7 cellular contexts compared by ENCODE assay signal in the genomic region with DNA sequence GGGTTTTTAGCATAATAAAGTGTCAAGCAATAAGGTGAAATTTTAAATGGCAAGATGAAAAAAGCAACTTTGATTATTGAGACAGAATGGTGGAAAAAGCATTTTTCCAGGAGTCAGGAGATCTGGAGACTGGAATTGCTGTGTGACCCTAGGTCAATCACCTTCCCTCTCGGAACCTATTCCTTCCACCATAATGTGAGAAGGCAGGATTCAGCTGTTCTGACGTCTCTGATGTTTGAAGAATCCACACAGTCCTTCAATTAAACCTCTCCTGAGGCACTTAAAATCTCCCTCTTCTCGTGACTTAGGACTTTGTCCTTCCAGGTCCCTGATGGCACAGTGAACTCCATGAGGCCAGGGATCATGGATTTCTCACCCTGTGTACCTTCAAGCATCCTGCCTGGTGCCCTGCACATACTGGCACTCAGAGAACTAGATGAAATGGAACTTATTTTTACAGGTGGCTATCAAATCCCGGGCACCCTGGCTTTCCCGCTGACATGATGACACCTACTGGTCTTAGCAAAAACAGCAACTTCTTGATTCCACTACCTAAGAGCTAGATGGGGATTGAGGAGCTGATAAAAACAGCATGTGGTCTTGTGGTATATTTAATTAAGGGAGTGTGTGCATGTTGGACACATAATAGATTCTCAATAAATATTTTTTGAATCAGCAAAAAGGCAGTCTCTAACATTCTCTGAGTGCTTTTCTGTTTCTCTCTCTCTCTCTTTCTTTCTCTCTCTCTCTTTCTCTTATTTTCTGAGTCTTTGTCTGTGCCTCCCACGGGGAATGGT. TPM values are rescaled to one million over a fixed set of nuclear protein-coding genes. Genes with fewer than 3 reads are reported as not detected.
A peak's percentile ranks its signal among the peaks of the same experiment; 100 is the strongest.
DNase-seq lines count a peak whose midpoint lies in the region; ATAC-seq, FAIRE-seq and TF ChIP-seq lines count a peak whose summit lies in the region.

No MANE protein-coding gene starts in this region.

- H3K9me3 ChIP-seq in Loucy (ENCODE audit: insufficient read depth, low read depth, low read length) (no peaks in the 10 kb centered on the region), adrenal gland (replicated peaks in 1 of 3) (no peaks in the 10 kb centered on the region), right atrium auricular region (no peaks in the 10 kb centered on the region), sigmoid colon (no peaks in the 10 kb centered on the region)

- TF ChIP-seq POLR2A in adrenal gland (IDR thresholded peaks at IDR 0.05) (no peak), sigmoid colon (IDR thresholded peaks at IDR 0.05) (no peak)

- peak overlapping the region; percentile 69 for H3K9ac ChIP-seq in Loucy (ENCODE audit: low read depth, low read length, poor library complexity, severe bottlenecking)

- no peak for ATAC-seq in HG03025 (IDR thresholded peaks at IDR 0.05; ENCODE audit: low FRiP score, unreplicated experiment)

- H3K4me1 ChIP-seq in Loucy (ENCODE audit: insufficient read depth, low read length, poor library complexity, severe bottlenecking) (peaks cover 50% of the 10 kb centered on the region), adrenal gland (replicated peaks in 1 of 2) (peaks cover 0 to 14% of the 10 kb centered on the region in 2 donors), right atrium auricular region (peaks cover 0 to 6% of the 10 kb centered on the region in 2 donors), sigmoid colon (no peaks in the 10 kb centered on the region)

- no peaks in the 10 kb centered on the region for H3K9me2 ChIP-seq in Loucy (replicated peaks; ENCODE audit: low read depth, low read length)

- H3F3A ChIP-seq in Loucy (ENCODE audit: low read depth) = no peaks in the 10 kb centered on the region

- no peaks in the 10 kb centered on the region for H4K20me1 ChIP-seq in Loucy (ENCODE audit: insufficient read depth, low read length, poor library complexity, severe bottlenecking)

- H3K27ac ChIP-seq in adrenal gland (no peak overlapping the region), right atrium auricular region (no peak overlapping the region), sigmoid colon (no peak overlapping the region)

- H2AFZ ChIP-seq in Loucy (ENCODE audit: low read length) = no peak overlapping the region

- DNase-seq in RPMI8226 (peak; percentile 61), adrenal gland (peak; percentile 39 to 80 (median 60)), right atrium auricular region (ENCODE audit: low spot score) (peak; percentile 63), sigmoid colon (no peak)

- TF ChIP-seq CTCF in Loucy (conservative IDR thresholded peaks at IDR 0.05; ENCODE audit: low read length) (peak; percentile 96), adrenal gland (IDR thresholded peaks at IDR 0.05) (peak; percentile 49 to 80 (median 74)), right atrium auricular region (IDR thresholded peaks at IDR 0.05) (peak; percentile 55 to 75), sigmoid colon (IDR thresholded peaks at IDR 0.05) (peak; percentile 36 to 63 (median 50))

- H3K4me3 ChIP-seq in Loucy (ENCODE audit: low read length, poor library complexity, severe bottlenecking) (no peak overlapping the region), adrenal gland (no peak overlapping the region), right atrium auricular region (no peak overlapping the region), sigmoid colon (no peak overlapping the region)

- intact Hi-C loops in adrenal gland (cut with DNase I) = loop anchor here (5.0 to 10.0 kb wide), 4 partner anchors 73 to 620 kb away; no protein-coding TSS in a partner anchor
- intact Hi-C loops in sigmoid colon (cut with DNase I) = loop anchor here (1.0 to 10.0 kb wide), 4 partner anchors 123 to 615 kb away; no protein-coding TSS in a partner anchor

- peak; percentile 78 for FAIRE-seq in G401.6 (lab: Jason Lieb, UNC)

- no peak for TF ChIP-seq EP300 in sigmoid colon (IDR thresholded peaks at IDR 0.05)

- WGBS in adrenal gland, 4 donors = 24 to 30% (median 27%) methylated on average over 6 of the region's 6 CpGs
- 16 to 43% methylated on average over 6 of the region's 6 CpGs for WGBS in sigmoid colon, 2 donors

- 0 out of 2 replicates have a peak, but pooled peaks cover 12% of the 10 kb centered on the region for H3K79me2 ChIP-seq in Loucy (ENCODE audit: insufficient read depth, low read length)

- peak overlapping the region; percentile 97 for H3K4me2 ChIP-seq in Loucy (ENCODE audit: low read depth, low read length, poor library complexity, severe bottlenecking)

- H3K36me3 ChIP-seq in Loucy (ENCODE audit: insufficient read depth, low read length) (no peaks in the 10 kb centered on the region), adrenal gland (replicated peaks in 1 of 2) (no peaks in the 10 kb centered on the region), right atrium auricular region (no peaks in the 10 kb centered on the region), sigmoid colon (no peaks in the 10 kb centered on the region)

- H3K27me3 ChIP-seq in Loucy (ENCODE audit: insufficient read depth, low read length, poor library complexity, severe bottlenecking) (no peaks in the 10 kb centered on the region), adrenal gland (no peaks in the 10 kb centered on the region), right atrium auricular region (no peaks in the 10 kb centered on the region), sigmoid colon (no peaks in the 10 kb centered on the region)

RNA-seq across cellular contexts. Expression of a gene that starts 2.3 kb away (rescaled TPM):
- total RNA-seq in adrenal gland (not detected), right atrium auricular region (not detected), sigmoid colon (not detected)
- polyA plus RNA-seq in adrenal gland (not detected), sigmoid colon (not detected)
